8 cellular contexts compared by ENCODE assay signal in the genomic region with DNA sequence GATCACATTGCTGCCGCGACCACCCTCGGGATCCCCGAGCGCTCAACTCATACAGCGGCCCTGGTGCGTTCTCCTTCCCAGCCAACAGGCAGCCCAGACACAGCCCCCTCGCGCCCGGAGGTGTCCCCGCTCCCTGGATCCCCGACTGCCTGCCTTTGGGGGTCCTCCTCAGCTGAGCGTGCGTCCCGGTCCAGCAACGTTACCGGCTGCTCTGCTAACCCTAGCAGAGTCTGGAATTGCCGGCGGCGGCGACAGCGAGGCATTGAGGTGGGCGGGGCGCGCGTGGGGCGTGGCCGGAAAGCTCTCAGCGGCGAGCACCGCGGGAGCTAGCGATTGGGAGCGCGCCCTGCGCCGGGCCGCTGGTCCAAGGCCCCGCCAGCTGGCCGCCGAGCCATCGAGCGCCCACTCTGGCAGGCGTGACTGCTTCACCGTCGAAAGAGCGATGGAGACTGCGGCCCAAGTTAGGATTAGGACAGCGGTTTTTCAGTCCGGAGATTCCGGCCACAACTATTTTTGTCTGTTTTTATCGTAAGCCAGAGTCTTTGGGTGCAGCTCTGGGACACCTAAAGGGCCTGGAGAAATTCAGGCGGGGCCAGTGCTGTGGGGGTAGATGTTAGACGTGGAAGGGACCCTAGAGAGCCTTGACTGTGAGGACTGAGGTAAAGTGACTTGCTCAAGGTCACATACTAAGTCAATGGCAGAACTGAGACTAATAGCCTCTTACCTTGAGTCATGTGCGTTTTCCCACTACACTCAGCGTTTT. TPM values are rescaled to one million over a fixed set of nuclear protein-coding genes. Genes with fewer than 3 reads are reported as not detected.
DNase-seq lines count a peak whose midpoint lies in the region; ATAC-seq and TF ChIP-seq lines count a peak whose summit lies in the region.

Gene HEATR5A, minus strand, starts transcription at position 232 of the 763 bp plus-strand sequence. CDS start 17,575 bp downstream, outside the sequence.

- TF ChIP-seq RAD21 in liver (IDR thresholded peaks at IDR 0.05), result peak in 1 of 2 donors; percentile 7

- peak; percentile 83 to 95 (median 92) for DNase-seq in CD4-positive, alpha-beta T cell
- DNase-seq in NCI-H748 treated with DMSO at 0.1 percent for 48 hours (lab: John Stamatoyannopoulos, UW), result peak; percentile 79
- peak; percentile 90 for DNase-seq in activated CD4-positive, alpha-beta T cell treated with anti-CD3 and anti-CD28 coated beads, Interleukin-2, amount 50 U/mL, for 4 hours
- DNase-seq in dermis microvascular lymphatic vessel endothelial cell (ENCODE audit: low read depth in 2 of 2), result peak; percentile 85 to 96
- peak; percentile 93 for DNase-seq in stimulated activated CD4-positive, alpha-beta T cell treated with anti-CD3 and anti-CD28 coated beads, Interleukin-4, amount 100 ng/mL, for 1 hour

- peaks cover 0 to 16% (median 7%) of the 10 kb centered on the region in 4 donors for H3K4me1 ChIP-seq in liver (ENCODE audit: control insufficient read depth in 4 of 4, insufficient read depth in 4 of 4, low read length in 3 of 4)

- no peaks in the 10 kb centered on the region for H3K27me3 ChIP-seq in CD4-positive, alpha-beta T cell (ENCODE audit: control insufficient read depth, insufficient read depth, low read length)
- H3K27me3 ChIP-seq in liver (ENCODE audit: control insufficient read depth in 4 of 4, insufficient read depth in 4 of 4, low read length in 3 of 4), result no peaks in the 10 kb centered on the region

- H3K4me3 Mint-ChIP-seq in CD4-positive, alpha-beta T cell, result peak within 1 kb of the TSS; percentile 99

- peak; percentile 96 for ATAC-seq in CD4-positive, alpha-beta T cell (ENCODE audit: poor library complexity)
- ATAC-seq in GM19397 (IDR thresholded peaks at IDR 0.05; ENCODE audit: unreplicated experiment), result peak; percentile 98
- ATAC-seq in HG03565 (IDR thresholded peaks at IDR 0.05; ENCODE audit: unreplicated experiment), result peak; percentile 87

- H3K9ac ChIP-seq in liver (ENCODE audit: low read depth in 1 of 2, low read length in 2 of 2), result peak within 1 kb of the TSS; percentile 83 to 95

- no peaks in the 10 kb centered on the region for H3K36me3 ChIP-seq in liver (ENCODE audit: control insufficient read depth in 4 of 4, insufficient read depth in 3 of 4, low read depth in 1 of 4, low read length in 3 of 4)

- H3K4me1 Mint-ChIP-seq in CD4-positive, alpha-beta T cell (ENCODE audit: low read depth), result peaks cover 33% of the 10 kb centered on the region

- peak; percentile 29 for TF ChIP-seq CTCF in CD4-positive, alpha-beta T cell (IDR thresholded peaks at IDR 0.05)
- TF ChIP-seq CTCF in liver (IDR thresholded peaks at IDR 0.05; ENCODE audit: low read depth, low read length, missing input control), result no peak

- 2% methylated on average over 56 of the region's 56 CpGs for WGBS in liver

- H3K4me3 ChIP-seq in liver (ENCODE audit: low read depth in 1 of 3, low read length in 3 of 3), result peak within 1 kb of the TSS; percentile 85 to 98 (median 98)

- intact Hi-C loops in CD4-positive, alpha-beta T cell (cut with DNase I, micrococcal nuclease), result loop anchor here (2.0 to 10.0 kb wide), 4 partner anchors 36 to 784 kb away; partner anchors contain the start of genes DTD2 (in 2 of the 2), HECTD1 (in 2 of the 2), NUBPL (in 1 of the 2) and RNU6-7 (in 1 of the 2)

- H3K27ac Mint-ChIP-seq in CD4-positive, alpha-beta T cell, result peak within 1 kb of the TSS; percentile 89

- no peaks in the 10 kb centered on the region for H3K27me3 Mint-ChIP-seq in CD4-positive, alpha-beta T cell

- H3K36me3 Mint-ChIP-seq in CD4-positive, alpha-beta T cell (ENCODE audit: low read depth), result peaks cover 9% of the 10 kb centered on the region

- CTCF ChIA-PET in CD4-positive, alpha-beta T cell (lab: Charles Lee), result interaction anchor here (0.8 to 3.4 kb wide), 8 partner anchors 8 to 345 kb away, joined by 3 to 15 read pairs (median 4); partner anchors contain the start of genes DTD2 and HECTD1

- H3K9me3 ChIP-seq in CD4-positive, alpha-beta T cell (ENCODE audit: control insufficient read depth, low read length), result no peaks in the 10 kb centered on the region
- no peaks in the 10 kb centered on the region for H3K9me3 ChIP-seq in liver (ENCODE audit: control insufficient read depth in 4 of 4, low read length in 3 of 4)

- no peak within 1 kb of the TSS for H3K27ac ChIP-seq in CD4-positive, alpha-beta T cell (ENCODE audit: low read depth, low read length)
- H3K27ac ChIP-seq in liver (ENCODE audit: low read depth in 1 of 2, low read length in 2 of 2), result peak within 1 kb of the TSS; percentile 86 to 91

- no peaks in the 10 kb centered on the region for H3K9me3 Mint-ChIP-seq in CD4-positive, alpha-beta T cell

- POLR2A ChIA-PET in CD4-positive, alpha-beta T cell (lab: Charles Lee), result interaction anchor here (0.9 to 3.6 kb wide), 14 partner anchors 8 to 798 kb away, joined by 3 to 54 read pairs (median 6); partner anchors contain the start of genes AP4S1, ARHGAP5, DTD2 and HECTD1

TF ChIP-seq in liver, 16 proteins besides CTCF, POLR2A, EP300 and RAD21:
- TF ChIP-seq ZBTB33 (IDR thresholded peaks at IDR 0.05) (no peak), HNF4A (conservative IDR thresholded peaks at IDR 0.05) (peak in 1 of 2 donors; percentile 7), FOXA1 (IDR thresholded peaks at IDR 0.05) (no peak), HNF4G (IDR thresholded peaks at IDR 0.05) (no peak), REST (IDR thresholded peaks at IDR 0.05) (peak; percentile 83), NR2F2 (IDR thresholded peaks at IDR 0.05) (peak; percentile 8), GABPA (IDR thresholded peaks at IDR 0.05 in 1 of 2, conservative IDR thresholded peaks at IDR 0.05 in 1 of 2) (peak in 1 of 2 donors; percentile 45), JUND (IDR thresholded peaks at IDR 0.05) (no peak), YY1 (IDR thresholded peaks at IDR 0.05) (peak; percentile 31), RXRA (IDR thresholded peaks at IDR 0.05) (no peak), SP1 (IDR thresholded peaks at IDR 0.05) (no peak), FOXA2 (IDR thresholded peaks at IDR 0.05) (no peak), EGR1 (IDR thresholded peaks at IDR 0.05; ENCODE audit: low read depth in 2 of 2) (peak in 1 of 2 donors; percentile 59), TAF1 (conservative IDR thresholded peaks at IDR 0.05) (peak; percentile 93)
- TF ChIP-seq, protein P1, sequence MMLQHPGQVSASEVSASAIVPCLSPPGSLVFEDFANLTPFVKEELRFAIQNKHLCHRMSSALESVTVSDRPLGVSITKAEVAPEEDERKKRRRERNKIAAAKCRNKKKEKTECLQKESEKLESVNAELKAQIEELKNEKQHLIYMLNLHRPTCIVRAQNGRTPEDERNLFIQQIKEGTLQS (IDR thresholded peaks at IDR 0.05), result no peak
- TF ChIP-seq, protein P2, sequence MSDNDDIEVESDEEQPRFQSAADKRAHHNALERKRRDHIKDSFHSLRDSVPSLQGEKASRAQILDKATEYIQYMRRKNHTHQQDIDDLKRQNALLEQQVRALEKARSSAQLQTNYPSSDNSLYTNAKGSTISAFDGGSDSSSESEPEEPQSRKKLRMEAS (IDR thresholded peaks at IDR 0.05), result peak; percentile 50

RNA-seq across cellular contexts. Expression of gene HEATR5A, which starts in this region (rescaled TPM):
- 1 to 10 TPM; 5.2 to 5.5 TPM for total RNA-seq in CD4-positive, alpha-beta T cell
- total RNA-seq in dermis microvascular lymphatic vessel endothelial cell (28.8 and 29.0 TPM in 2 replicates), liver (10 to 100 TPM; 11.7 to 22.8 TPM)
- 1 to 10 TPM; 7.3 to 8.5 TPM for polyA plus RNA-seq in liver
